ENCODE assay signal across 14 cellular contexts in genomic region chr19:43129197-43129596, GRCh38. TPM values are rescaled to one million over a fixed set of nuclear protein-coding genes. Genes with fewer than 3 reads are reported as not detected.
"Had no signal": no experiment of that assay in that cellular context is flagged by ENCODE, and none has a peak within 500 bp of the region (broad histone marks: within the 10 kb centered on the region; RNA-seq: fewer than 3 reads in every experiment).

No MANE protein-coding gene starts in this region.

RNA-seq across cellular contexts. Expression of gene PSG2, which starts 46.7 kb away (rescaled TPM):
- total RNA-seq: activated CD4-positive, alpha-beta T cell treated with anti-CD3 and anti-CD28 coated beads, Interleukin-2, amount 10 ng/mL, durations not matched to agents 24 days and 14 days; activated CD8-positive, alpha-beta memory T cell treated with anti-CD3 and anti-CD28 coated beads for 36 hours; activated CD8-positive, alpha-beta T cell treated with anti-CD3 and anti-CD28 coated beads for 36 hours; activated naive CD8-positive, alpha-beta T cell treated with anti-CD3 and anti-CD28 coated beads for 36 hours; activated T-cell treated with anti-CD3 and anti-CD28 coated beads, Interleukin-2, amount 50 U/mL, for 72 hours; aorta; cardiac muscle cell; NCI-H460; PC-3; Peyer's patch; Right ventricle myocardium superior; T-helper 1 cell treated with Interleukin-12 subunit alpha and Interleukin-12 subunit beta and Interleukin-4 antibody, amounts not matched to agents 30 ng/mL and 1 ng/mL, for 36 hours; T-helper 2 cell treated with Interferon-gamma antibody and Interleukin-4, amounts not matched to agents 100 ng/mL and 5 ng/mL, for 36 hours had no signal
- polyA plus RNA-seq: aorta, cardiac muscle cell had no signal

RNA-seq across cellular contexts. Expression of gene PSG5, which starts 57.1 kb away (rescaled TPM):
- total RNA-seq: activated CD4-positive, alpha-beta T cell treated with anti-CD3 and anti-CD28 coated beads, Interleukin-2, amount 10 ng/mL, durations not matched to agents 24 days and 14 days; activated CD8-positive, alpha-beta memory T cell treated with anti-CD3 and anti-CD28 coated beads for 36 hours; activated CD8-positive, alpha-beta T cell treated with anti-CD3 and anti-CD28 coated beads for 36 hours; activated naive CD8-positive, alpha-beta T cell treated with anti-CD3 and anti-CD28 coated beads for 36 hours; activated T-cell treated with anti-CD3 and anti-CD28 coated beads, Interleukin-2, amount 50 U/mL, for 72 hours; activated T-helper 17 cell treated with anti-CD3 and anti-CD28 coated beads, Interleukin-2, amount 50 U/mL, for 72 hours; aorta; cardiac muscle cell; NCI-H460; PC-3; Peyer's patch; Right ventricle myocardium superior; T-helper 1 cell treated with Interleukin-12 subunit alpha and Interleukin-12 subunit beta and Interleukin-4 antibody, amounts not matched to agents 30 ng/mL and 1 ng/mL, for 36 hours; T-helper 2 cell treated with Interferon-gamma antibody and Interleukin-4, amounts not matched to agents 100 ng/mL and 5 ng/mL, for 36 hours had no signal
- polyA plus RNA-seq: aorta, cardiac muscle cell had no signal
